1 cellular context compared by ENCODE assay signal in genomic region chr7:101819913-101820522, GRCh38.
TF ChIP-seq lines count a peak whose summit lies in the region.

No MANE protein-coding gene starts in this region.

TF ChIP-seq in GM23338, 12 proteins besides CTCF, POLR2A, EP300 and RAD21 (continued from another document):
- no peak for TF ChIP-seq ZNF462 (CRISPR knock-in tag; IDR thresholded peaks at IDR 0.05)
TF ChIP-seq in GM23338: peak in this region for 0.
